ENCODE assay signal across 8 cellular contexts in the genomic region with DNA sequence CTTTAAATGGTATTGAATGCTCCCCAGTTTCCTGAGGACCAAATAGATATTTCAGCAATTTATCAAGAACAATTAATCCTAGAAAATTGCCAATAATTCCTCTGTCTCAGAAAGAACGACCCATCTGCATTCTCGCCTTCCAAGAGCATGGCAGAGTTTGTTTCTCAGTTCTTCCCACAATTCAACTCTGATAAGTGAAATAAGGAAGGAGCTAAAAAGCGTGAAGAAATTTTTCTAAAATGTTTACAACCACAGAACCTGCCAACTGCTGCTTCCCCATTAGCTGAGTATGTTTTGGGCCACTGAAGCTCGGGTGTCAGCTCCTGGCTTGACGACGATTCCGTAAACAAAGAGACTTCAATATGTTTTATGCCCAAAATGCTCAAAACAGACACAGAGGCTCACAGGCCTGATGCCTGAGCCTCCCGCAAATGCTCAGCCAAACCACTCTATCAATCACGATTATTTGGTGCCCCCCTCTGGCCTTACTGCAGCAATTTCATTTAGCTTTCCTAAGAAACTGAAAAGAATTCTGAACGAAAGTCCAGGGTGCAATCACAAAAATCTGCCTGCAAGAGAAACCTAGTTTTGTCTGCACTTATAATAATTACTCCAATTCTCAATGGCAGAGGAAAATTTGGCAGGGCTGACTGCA.
DNase-seq lines count a peak whose midpoint lies in the region; ATAC-seq and TF ChIP-seq lines count a peak whose summit lies in the region.

No MANE protein-coding gene starts in this region.

- DNase-seq in activated CD4-positive, alpha-beta T cell treated with anti-CD3 and anti-CD28 coated beads for 48 hours: peak; percentile 10
- DNase-seq in activated CD4-positive, alpha-beta T cell treated with anti-CD3 and anti-CD28 coated beads for 4 hours: no peak
- peak; percentile 51 to 53 for DNase-seq in Kasumi-1 (lab: John Stamatoyannopoulos, UW)
- peak; percentile 35 for DNase-seq in T1000 (lab: John Stamatoyannopoulos, UW)
- peak in 9 of 10 donors; percentile 31 to 91 (median 57) for DNase-seq in posterior cingulate gyrus
- DNase-seq in SKM-1 (lab: John Stamatoyannopoulos, UW; ENCODE audit: unreplicated experiment): no peak

- intact Hi-C loops in posterior cingulate gyrus (cut with DNase I): loop anchor here (5.0 kb wide), 1 partner anchor 1431 kb away; no protein-coding TSS in a partner anchor

- ATAC-seq in gastroesophageal sphincter (peak; percentile 46), GM18520 (IDR thresholded peaks at IDR 0.05; ENCODE audit: unreplicated experiment) (no peak)

- H3K9me3 ChIP-seq in gastroesophageal sphincter: no peaks in the 10 kb centered on the region

- H3K27me3 ChIP-seq in gastroesophageal sphincter: no peaks in the 10 kb centered on the region

- 15 to 39% methylated on average over 6 to 10 of the region's 10 CpGs for WGBS in gastroesophageal sphincter (ENCODE audit: low coverage in 1 of 2), 2 donors

- TF ChIP-seq EP300 in gastroesophageal sphincter (IDR thresholded peaks at IDR 0.05): no peak

- H3K4me1 ChIP-seq in gastroesophageal sphincter: peaks cover 0 to 16% (median 0%) of the 10 kb centered on the region in 3 donors

- no peak overlapping the region for H3K4me3 ChIP-seq in gastroesophageal sphincter

- no peak overlapping the region for H3K27ac ChIP-seq in gastroesophageal sphincter

- peak in 3 of 4 experiments; percentile 11 to 39 (median 26) for TF ChIP-seq CTCF in gastroesophageal sphincter (IDR thresholded peaks at IDR 0.05)

- no peak for TF ChIP-seq POLR2A in gastroesophageal sphincter (IDR thresholded peaks at IDR 0.05)

- no peaks in the 10 kb centered on the region for H3K36me3 ChIP-seq in gastroesophageal sphincter

Comparison
In these comparisons a context has a peak if more than half of its experiments do, and no peak if none do; other contexts are left out.
1. DNase-seq: peak in activated CD4-positive, alpha-beta T cell treated with anti-CD3 and anti-CD28 coated beads for 48 hours (single experiment), Kasumi-1 (2 of 2), T1000 (single experiment) and posterior cingulate gyrus (9 of 10); none in activated CD4-positive, alpha-beta T cell treated with anti-CD3 and anti-CD28 coated beads for 4 hours (0 of 2) and SKM-1 (single experiment).